ENCODE assay signal across 10 cellular contexts in the genomic region with DNA sequence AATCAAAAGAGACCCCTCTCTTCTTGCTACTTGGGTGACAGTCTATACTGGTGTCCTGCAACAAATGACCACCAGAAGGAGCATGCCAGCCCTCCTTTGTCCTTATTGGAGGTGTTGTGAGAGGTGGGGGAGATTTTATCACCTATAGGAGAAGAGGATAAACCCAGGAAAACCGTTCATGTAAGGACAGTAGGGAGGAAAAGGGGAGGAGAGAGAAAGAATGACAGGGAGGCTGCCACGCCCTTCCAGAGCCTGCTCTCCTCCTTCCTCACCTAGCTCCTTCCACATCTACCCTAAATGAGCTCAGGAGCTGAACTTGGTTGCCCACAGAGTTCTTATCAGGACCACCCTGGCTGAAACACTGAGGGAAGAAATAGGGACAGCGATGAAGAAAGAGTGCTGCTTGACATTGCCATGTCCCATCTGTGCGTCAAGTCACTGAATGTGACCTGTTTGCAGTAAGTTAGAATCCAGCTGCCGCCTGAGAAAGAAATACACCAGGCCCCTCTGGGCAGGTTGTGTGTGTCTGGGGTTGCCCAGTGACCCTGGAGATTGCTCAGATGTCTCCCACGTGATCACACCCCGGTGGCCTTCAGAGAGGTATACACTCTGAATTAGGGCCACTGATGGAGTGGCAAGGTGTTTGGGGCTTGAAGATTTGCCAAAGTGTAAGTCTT. TPM values are rescaled to one million over a fixed set of nuclear protein-coding genes. Genes with fewer than 3 reads are reported as not detected.
A peak's percentile ranks its signal among the peaks of the same experiment; 100 is the strongest.
DNase-seq lines count a peak whose midpoint lies in the region; ATAC-seq, FAIRE-seq and TF ChIP-seq lines count a peak whose summit lies in the region.
"Had no signal": no experiment of that assay in that cellular context is flagged by ENCODE, and none has a peak within 500 bp of the region (broad histone marks: within the 10 kb centered on the region; RNA-seq: fewer than 3 reads in every experiment).

No MANE protein-coding gene starts in this region.

- 91 to 94% methylated on average over 7 of the region's 7 CpGs for WGBS in aorta, 2 donors

- CTCF ChIA-PET in CD8-positive, alpha-beta memory T cell (lab: Charles Lee) = interaction anchor here (0.8 to 7.0 kb wide), 13 partner anchors 17 to 456 kb away, joined by 3 to 94 read pairs (median 6); no protein-coding TSS in a partner anchor

- no peaks in the 10 kb centered on the region for H3K36me3 ChIP-seq in CD8-positive, alpha-beta memory T cell (ENCODE audit: insufficient read depth, low read length)
- H3K36me3 ChIP-seq in aorta (ENCODE audit: control insufficient read depth in 1 of 2, insufficient read depth in 2 of 2, low read length in 1 of 2) = no peaks in the 10 kb centered on the region

- intact Hi-C loops in aorta (cut with DNase I) = loop anchor here in 1 of 2 donors (5.0 kb wide), 1 partner anchor 161 kb away; no protein-coding TSS in a partner anchor

- no peaks in the 10 kb centered on the region for H3K9me3 ChIP-seq in CD8-positive, alpha-beta memory T cell (ENCODE audit: low read length)
- no peaks in the 10 kb centered on the region for H3K9me3 ChIP-seq in aorta (ENCODE audit: control insufficient read depth, low read length)
- H3K9me3 ChIP-seq: testis had no signal

- TF ChIP-seq POLR2A in GM12891 (IDR thresholded peaks at IDR 0.05; ENCODE audit: low read depth, low read length) = no peak

- FAIRE-seq in GM12891 (lab: Jason Lieb, UNC) = no peak
- FAIRE-seq: TTC549 had no signal

- ATAC-seq in GM19395 (IDR thresholded peaks at IDR 0.05; ENCODE audit: unreplicated experiment) (peak; percentile 46), aorta (ENCODE audit: low FRiP score) (no peak)

- H3K4me1 Mint-ChIP-seq in CD8-positive, alpha-beta memory T cell = peaks cover 93 to 96% (median 95%) of the 10 kb centered on the region in 3 donors
- H3K4me1 Mint-ChIP-seq in IgD-negative memory B cell = peaks cover 71 to 89% (median 80%) of the 10 kb centered on the region in 3 donors
- H3K4me1 Mint-ChIP-seq in endothelial cell (ENCODE audit: unreplicated experiment) = peaks cover 71% of the 10 kb centered on the region

- no peaks in the 10 kb centered on the region for H3K27me3 ChIP-seq in CD8-positive, alpha-beta memory T cell (ENCODE audit: insufficient read depth, low read length, poor library complexity, severe bottlenecking)
- no peaks in the 10 kb centered on the region for H3K27me3 ChIP-seq in aorta (ENCODE audit: control insufficient read depth in 1 of 2, insufficient read depth in 2 of 2, low read length in 1 of 2)
- H3K27me3 ChIP-seq: testis had no signal

- DNase-seq in CD8-positive, alpha-beta memory T cell = peak in 3 of 5 donors; percentile 9 to 59 (median 30)
- DNase-seq in endothelial cell (ENCODE audit: low spot score) (no peak), aorta (no peak), DMS114 treated with DMSO at 0.1 percent for 48 hours (lab: John Stamatoyannopoulos, UW; ENCODE audit: unreplicated experiment) (no peak), ureter (ENCODE audit: low spot score) (no peak), GM12891 (ENCODE audit: insufficient read length, low spot score) (no peak)
- DNase-seq: testis had no signal

- peak overlapping the region; percentile 49 for H3K27ac ChIP-seq in CD8-positive, alpha-beta memory T cell (ENCODE audit: low read depth, low read length)
- no peak overlapping the region for H3K27ac ChIP-seq in aorta (ENCODE audit: low read depth in 1 of 2, low read length in 2 of 2)
- H3K27ac ChIP-seq: testis had no signal

- POLR2A ChIA-PET in CD8-positive, alpha-beta memory T cell (lab: Charles Lee) = interaction anchor here (0.9 to 3.2 kb wide), 5 partner anchors 102 to 338 kb away, joined by 3 to 24 read pairs (median 11); no protein-coding TSS in a partner anchor

- H3K27ac Mint-ChIP-seq in CD8-positive, alpha-beta memory T cell = peak overlapping the region; percentile 88 to 98 (median 95)
- peak overlapping the region; percentile 39 to 93 (median 92) for H3K27ac Mint-ChIP-seq in IgD-negative memory B cell
- H3K27ac Mint-ChIP-seq in endothelial cell (ENCODE audit: unreplicated experiment) = peak overlapping the region; percentile 18

- H3K9me3 Mint-ChIP-seq in CD8-positive, alpha-beta memory T cell = no peaks in the 10 kb centered on the region
- H3K9me3 Mint-ChIP-seq in IgD-negative memory B cell (no peaks in the 10 kb centered on the region), endothelial cell (ENCODE audit: unreplicated experiment) (no peaks in the 10 kb centered on the region)

- H3K4me3 Mint-ChIP-seq in CD8-positive, alpha-beta memory T cell = peak overlapping the region; percentile 45 to 81 (median 69)
- H3K4me3 Mint-ChIP-seq in IgD-negative memory B cell (peak overlapping the region; percentile 36 to 74 (median 60)), endothelial cell (ENCODE audit: unreplicated experiment) (peak overlapping the region; percentile 57)

- no peaks in the 10 kb centered on the region for H3K27me3 Mint-ChIP-seq in CD8-positive, alpha-beta memory T cell
- H3K27me3 Mint-ChIP-seq in IgD-negative memory B cell (no peaks in the 10 kb centered on the region), endothelial cell (ENCODE audit: unreplicated experiment) (no peaks in the 10 kb centered on the region)

- no peak for TF ChIP-seq CTCF in endothelial cell (IDR thresholded peaks at IDR 0.05; ENCODE audit: unreplicated experiment)

- peaks cover 93% of the 10 kb centered on the region for H3K4me1 ChIP-seq in CD8-positive, alpha-beta memory T cell (ENCODE audit: insufficient read depth, low read length)
- H3K4me1 ChIP-seq in aorta (ENCODE audit: control insufficient read depth in 1 of 2, insufficient read depth in 2 of 2, low read length in 2 of 2) = no peaks in the 10 kb centered on the region
- H3K4me1 ChIP-seq: testis had no signal

- H3K4me3 ChIP-seq in CD8-positive, alpha-beta memory T cell (ENCODE audit: low read length) = peak overlapping the region; percentile 46
- H3K4me3 ChIP-seq in aorta (ENCODE audit: low read length in 2 of 2) = no peak overlapping the region
- H3K4me3 ChIP-seq: testis had no signal

- no peaks in the 10 kb centered on the region for H3K36me3 Mint-ChIP-seq in CD8-positive, alpha-beta memory T cell
- H3K36me3 Mint-ChIP-seq in IgD-negative memory B cell (no peaks in the 10 kb centered on the region), endothelial cell (ENCODE audit: low read depth, unreplicated experiment) (peaks cover 3% of the 10 kb centered on the region)

TF ChIP-seq in GM12891, 5 proteins besides CTCF, POLR2A, EP300 and RAD21:
- TF ChIP-seq POLR2AphosphoS5 (IDR thresholded peaks at IDR 0.05; ENCODE audit: low read depth, low read length) = no peak
- TF ChIP-seq POU2F2 (IDR thresholded peaks at IDR 0.05; ENCODE audit: low read depth, low read length) = no peak
- no peak for TF ChIP-seq PAX5 (IDR thresholded peaks at IDR 0.05; ENCODE audit: insufficient read depth, low read length, severe bottlenecking)
- TF ChIP-seq SPI1 (IDR thresholded peaks at IDR 0.05; ENCODE audit: low read depth, low read length) = no peak
- no peak for TF ChIP-seq TAF1 (IDR thresholded peaks at IDR 0.05; ENCODE audit: low read depth, low read length)

RNA-seq across cellular contexts. Expression of gene ETS1, which starts 40.4 kb away (rescaled TPM):
- 100 to 1,000 TPM; 405 to 411 TPM for total RNA-seq in CD8-positive, alpha-beta memory T cell
- 386 TPM for polyA plus RNA-seq in CD8-positive, alpha-beta memory T cell
- polyA plus RNA-seq in IgD-negative memory B cell (192 TPM), aorta (10 to 100 TPM; 17.8 to 20.3 TPM)
- total RNA-seq in endothelial cell (ENCODE audit: unreplicated experiment) (309 TPM), aorta (100 to 1,000 TPM; 119 to 125 TPM), ureter (112 TPM)
- polyA plus RNA-seq in GM12891 (2012; ENCODE audit: low read depth, missing spikeins) = 59.5 TPM

Comparison
In these comparisons a context has a peak if more than half of its experiments do, and no peak if none do; other contexts are left out.
1. DNase-seq: peak in CD8-positive, alpha-beta memory T cell (3 of 5); none in endothelial cell (single experiment), aorta (0 of 2), DMS114 treated with DMSO at 0.1 percent for 48 hours (single experiment), ureter (single experiment) and GM12891 (single experiment).
2. H3K27ac Mint-ChIP-seq: peak in every context shown above with its lines; median percentile 95 in CD8-positive, alpha-beta memory T cell; 92 in IgD-negative memory B cell; 18 in endothelial cell.
3. Peak in every context shown above with its lines, with median percentiles within 50 percentile points of each other: H3K4me3 Mint-ChIP-seq.